ENCODE assay signal across 8 cellular contexts in the genomic region with DNA sequence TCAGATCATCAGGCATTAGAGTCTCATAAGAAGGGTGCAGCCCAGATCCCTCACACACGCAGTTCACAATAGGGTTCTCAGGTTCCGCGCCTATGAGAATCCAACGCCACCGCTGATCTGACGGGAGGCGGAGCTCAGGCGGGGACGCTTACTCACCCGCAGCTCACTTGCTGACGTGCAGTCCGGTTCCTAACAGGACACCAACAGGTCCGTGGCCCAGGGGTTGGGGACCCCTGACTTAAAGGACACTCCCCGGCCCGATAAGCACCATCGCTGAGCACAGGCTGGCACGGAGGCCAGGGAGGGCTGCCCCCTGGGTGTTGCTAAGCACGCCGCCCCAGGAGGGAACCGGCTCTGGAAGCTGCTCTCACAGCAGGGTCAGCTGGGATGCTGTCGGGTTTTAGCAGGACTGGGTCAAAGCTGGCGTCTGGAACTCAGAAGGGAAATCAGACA. TPM values are rescaled to one million over a fixed set of nuclear protein-coding genes. Genes with fewer than 3 reads are reported as not detected.
DNase-seq lines count a peak whose midpoint lies in the region; ATAC-seq and TF ChIP-seq lines count a peak whose summit lies in the region.

No MANE protein-coding gene starts in this region.

- peak overlapping the region; percentile 83 for H3K4me2 ChIP-seq in BLaER1

- H3K4me1 ChIP-seq in BLaER1 (peaks cover 48% of the 10 kb centered on the region), thoracic aorta (ENCODE audit: control insufficient read depth in 1 of 2, low read depth in 2 of 2) (peaks cover 9 to 20% of the 10 kb centered on the region in 2 donors)

- peak; percentile 59 for DNase-seq in LNCaP clone FGC (ENCODE audit: low read depth)
- peak; percentile 77 to 83 for DNase-seq in T47D (ENCODE audit: low read depth in 1 of 2, low spot score in 1 of 2)
- no peak for DNase-seq in left lobe of liver (ENCODE audit: low spot score)
- DNase-seq in thoracic aorta (ENCODE audit: low spot score): no peak

- TF ChIP-seq CTCF in LNCaP clone FGC (IDR thresholded peaks at IDR 0.05; ENCODE audit: control insufficient read depth, extremely low read depth, insufficient read depth) (no peak), thoracic aorta (IDR thresholded peaks at IDR 0.05) (no peak)

- H3K9ac ChIP-seq in BLaER1: no peak overlapping the region

- H3K4me3 ChIP-seq in BLaER1: peak overlapping the region; percentile 31; the same call in 1 of the 2 replicates
- H3K4me3 ChIP-seq in LNCaP clone FGC (ENCODE audit: low read depth, low read length): peak overlapping the region; percentile 43
- peak overlapping the region; percentile 61 for H3K4me3 ChIP-seq in thoracic aorta

- H3K27ac ChIP-seq in BLaER1 (no peak overlapping the region), thoracic aorta (peak overlapping the region; percentile 46 to 59)

- ATAC-seq in left lobe of liver (peak; percentile 45), thoracic aorta (ENCODE audit: insufficient number of reproducible peaks, low FRiP score, low read depth) (no peak), GM21529 (IDR thresholded peaks at IDR 0.05; ENCODE audit: unreplicated experiment) (no peak), HG02610 (IDR thresholded peaks at IDR 0.05; ENCODE audit: unreplicated experiment) (no peak), HG03135 (IDR thresholded peaks at IDR 0.05; ENCODE audit: unreplicated experiment) (no peak)

- H3K36me3 ChIP-seq in BLaER1: no peaks in the 10 kb centered on the region
- H3K36me3 ChIP-seq in thoracic aorta: no peaks in the 10 kb centered on the region

- no peaks in the 10 kb centered on the region for H3K9me3 ChIP-seq in BLaER1
- no peaks in the 10 kb centered on the region for H3K9me3 ChIP-seq in thoracic aorta

- in situ Hi-C loops in T47D (cut with HindIII; ENCODE audit: low pct_unique_long_range_greater_than_20kb, low sequenced_read_pairs): no loop called here

- H3K27me3 ChIP-seq in BLaER1 (peaks cover 43% of the 10 kb centered on the region), thoracic aorta (replicated peaks; ENCODE audit: insufficient read depth) (no peaks in the 10 kb centered on the region)

- peaks cover 36% of the 10 kb centered on the region for H4K20me1 ChIP-seq in BLaER1

RNA-seq across cellular contexts. Expression of gene BAHCC1, which starts 30.1 kb away (rescaled TPM):
- total RNA-seq in left lobe of liver (8.0 TPM), thoracic aorta (10 to 100 TPM; 41.2 to 69.6 TPM)

Comparison
In these comparisons a context has a peak if more than half of its experiments do, and no peak if none do; other contexts are left out.
1. DNase-seq: peak in LNCaP clone FGC (single experiment) and T47D (2 of 2); none in left lobe of liver (single experiment) and thoracic aorta (single experiment).
2. Peak in every context shown above with its lines, with median percentiles within 50 percentile points of each other: H3K4me3 ChIP-seq.